Comparison of ENCODE assay signal across 27 cellular contexts in the genomic region with DNA sequence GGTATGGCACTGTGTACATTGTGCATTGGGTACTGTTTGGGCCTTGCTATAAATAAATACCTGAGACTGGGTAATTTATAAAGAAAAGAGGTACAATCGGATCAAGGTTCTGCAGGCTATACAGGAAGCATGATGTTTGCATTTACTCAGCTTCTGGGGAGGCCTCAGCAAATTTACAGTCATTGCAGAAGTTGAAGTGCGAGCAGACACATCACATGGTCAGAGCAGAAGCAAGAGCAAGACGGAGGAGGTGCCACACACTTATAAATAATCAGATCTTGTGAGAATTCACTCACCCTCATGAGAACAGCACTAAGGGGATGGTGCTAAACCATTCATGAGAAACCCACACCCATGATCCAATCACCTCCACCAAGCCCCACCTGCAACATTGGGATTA.
DNase-seq lines count a peak whose midpoint lies in the region; ATAC-seq, FAIRE-seq and TF ChIP-seq lines count a peak whose summit lies in the region.
"Had no signal": no experiment of that assay in that cellular context is flagged by ENCODE, and none has a peak within 500 bp of the region (broad histone marks: within the 10 kb centered on the region; RNA-seq: fewer than 3 reads in every experiment).

No MANE protein-coding gene starts in this region.

- no peak for TF ChIP-seq EP300 in gastroesophageal sphincter (IDR thresholded peaks at IDR 0.05)

- H3K36me3 ChIP-seq in gastroesophageal sphincter (no peaks in the 10 kb centered on the region), pancreas (no peaks in the 10 kb centered on the region)
- H3K36me3 ChIP-seq: BLaER1 treated with 17β-estradiol and CSF1 and Interleukin-3, amounts not matched to agents 10 nM and 100 nM; HAP-1; MG63 had no signal

- H3K4me1 Mint-ChIP-seq in stimulated activated effector memory CD8-positive, alpha-beta T cell treated with anti-CD3 and anti-CD28 coated beads, Interleukin-12 subunit alpha, Interleukin-12 subunit beta, amount 100 ng/mL, for 72 hours: no peaks in the 10 kb centered on the region

- no peak for TF ChIP-seq CTCF in gastroesophageal sphincter (IDR thresholded peaks at IDR 0.05)
- no peak for TF ChIP-seq CTCF in pancreas (IDR thresholded peaks at IDR 0.05)

- DNase-seq in stimulated activated effector memory CD8-positive, alpha-beta T cell treated with anti-CD3 and anti-CD28 coated beads, Interleukin-12 subunit alpha, Interleukin-12 subunit beta, amount 100 ng/mL, for 72 hours (ENCODE audit: low spot score in 2 of 2): no peak
- no peak for DNase-seq in pancreas
- DNase-seq in NCI-H510A (lab: John Stamatoyannopoulos, UW): no peak
- DNase-seq: AML-193; Caco-2; CD8-positive, alpha-beta T cell; DND-41; GOT3; HFFc6; IMR-90; KG1; MG63; NCI-H2029; NCI-H446; NCI-H526 treated with DMSO at 0.1 percent for 48 hours; SHP77 treated with DMSO at 0.1 percent for 48 hours; T-helper 1 cell had no signal

- peaks cover 0 to 18% (median 0%) of the 10 kb centered on the region in 3 donors for H3K9me3 ChIP-seq in gastroesophageal sphincter
- no peaks in the 10 kb centered on the region for H3K9me3 ChIP-seq in pancreas
- H3K9me3 ChIP-seq: A549, Caco-2, HAP-1, MG63 had no signal

- ATAC-seq in GM18861 (IDR thresholded peaks at IDR 0.05; ENCODE audit: unreplicated experiment) (peak; percentile 40), GM21786 (IDR thresholded peaks at IDR 0.05; ENCODE audit: unreplicated experiment) (peak; percentile 43), HG03175 (IDR thresholded peaks at IDR 0.05; ENCODE audit: unreplicated experiment) (peak; percentile 55), gastroesophageal sphincter (no peak), pancreas (no peak)
- ATAC-seq in stimulated activated effector memory CD8-positive, alpha-beta T cell treated with anti-CD3 and anti-CD28 coated beads, Interleukin-12 subunit alpha, Interleukin-12 subunit beta, amount 100 ng/mL, for 72 hours: peak; percentile 37
- ATAC-seq: A549; CD8-positive, alpha-beta T cell; Panc1 had no signal

- H3K4me3 ChIP-seq in gastroesophageal sphincter: no peak overlapping the region
- H3K4me3 ChIP-seq in pancreas: no peak overlapping the region
- H3K4me3 ChIP-seq: A549; BLaER1 treated with 17β-estradiol and CSF1 and Interleukin-3, amounts not matched to agents 10 nM and 100 nM; HAP-1; MG63 had no signal

- H3K27ac ChIP-seq in gastroesophageal sphincter (no peak overlapping the region), pancreas (no peak overlapping the region)
- H3K27ac ChIP-seq: A549; BLaER1 treated with 17β-estradiol and CSF1 and Interleukin-3, amounts not matched to agents 10 nM and 100 nM had no signal

- H3K4me1 ChIP-seq in gastroesophageal sphincter (no peaks in the 10 kb centered on the region), pancreas (no peaks in the 10 kb centered on the region)
- H3K4me1 ChIP-seq: A549, Caco-2, HAP-1 had no signal

- no peak for FAIRE-seq in pancreas (lab: Jason Lieb, UNC)
- FAIRE-seq: A549, GM12892 had no signal

- no peak overlapping the region for H3K27ac Mint-ChIP-seq in stimulated activated effector memory CD8-positive, alpha-beta T cell treated with anti-CD3 and anti-CD28 coated beads, Interleukin-12 subunit alpha, Interleukin-12 subunit beta, amount 100 ng/mL, for 72 hours
- H3K27ac Mint-ChIP-seq: CD8-positive, alpha-beta T cell; HFFc6; T-helper 2 cell treated with Interferon-gamma antibody and Interleukin-4, amounts not matched to agents 5 μg/mL and 100 μg/mL, for 36 hours had no signal

- H3K27me3 ChIP-seq in gastroesophageal sphincter (no peaks in the 10 kb centered on the region), pancreas (no peaks in the 10 kb centered on the region)
- H3K27me3 ChIP-seq: BLaER1 treated with 17β-estradiol and CSF1 and Interleukin-3, amounts not matched to agents 10 nM and 100 nM; MG63 had no signal

- H3K4me3 Mint-ChIP-seq in stimulated activated effector memory CD8-positive, alpha-beta T cell treated with anti-CD3 and anti-CD28 coated beads, Interleukin-12 subunit alpha, Interleukin-12 subunit beta, amount 100 ng/mL, for 72 hours: no peak overlapping the region
- H3K4me3 Mint-ChIP-seq: CD8-positive, alpha-beta T cell; HFFc6; T-helper 2 cell treated with Interferon-gamma antibody and Interleukin-4, amounts not matched to agents 5 μg/mL and 100 μg/mL, for 36 hours had no signal

- peaks cover 8% of the 10 kb centered on the region for H3K9me3 Mint-ChIP-seq in stimulated activated effector memory CD8-positive, alpha-beta T cell treated with anti-CD3 and anti-CD28 coated beads, Interleukin-12 subunit alpha, Interleukin-12 subunit beta, amount 100 ng/mL, for 72 hours
- H3K9me3 Mint-ChIP-seq: CD8-positive, alpha-beta T cell had no signal

- TF ChIP-seq POLR2A in gastroesophageal sphincter (IDR thresholded peaks at IDR 0.05): no peak

- WGBS in gastroesophageal sphincter (ENCODE audit: low coverage in 1 of 2), 2 donors: 66 to 76% methylated on average over 3 of the region's 3 CpGs
- 32 to 45% methylated on average over 3 of the region's 3 CpGs for WGBS in pancreas, 2 donors

- intact Hi-C loops in pancreas (cut with DNase I): no loop called here

- H3K36me3 Mint-ChIP-seq in stimulated activated effector memory CD8-positive, alpha-beta T cell treated with anti-CD3 and anti-CD28 coated beads, Interleukin-12 subunit alpha, Interleukin-12 subunit beta, amount 100 ng/mL, for 72 hours: no peaks in the 10 kb centered on the region
- H3K36me3 Mint-ChIP-seq: CD8-positive, alpha-beta T cell had no signal

Comparison
In these comparisons a context has a peak if more than half of its experiments do, and no peak if none do; other contexts are left out.
1. ATAC-seq: peak in GM18861 (single experiment), GM21786 (single experiment), HG03175 (single experiment) and stimulated activated effector memory CD8-positive, alpha-beta T cell treated with anti-CD3 and anti-CD28 coated beads, Interleukin-12 subunit alpha, Interleukin-12 subunit beta, amount 100 ng/mL, for 72 hours (single experiment); none in gastroesophageal sphincter (single experiment) and pancreas (0 of 4).